ENCODE assay signal across 1 cellular context in genomic region chr9:114163517-114163924, GRCh38.
TF ChIP-seq lines count a peak whose summit lies in the region.

No MANE protein-coding gene starts in this region.

TF ChIP-seq in HepG2, 621 proteins besides CTCF, POLR2A, EP300 and RAD21 (continued from another document and continues in another):
- TF ChIP-seq MLXIP (CRISPR knock-in tag; IDR thresholded peaks at IDR 0.05; ENCODE audit: borderline replicate concordance) (no peak), TEAD3 (CRISPR knock-in tag; optimal IDR thresholded peaks at IDR 0.05; ENCODE audit: borderline replicate concordance) (peak; percentile 70), PAXIP1 (CRISPR knock-in tag; conservative IDR thresholded peaks at IDR 0.05) (peak; percentile 76), JARID2 (CRISPR knock-in tag; IDR thresholded peaks at IDR 0.05; ENCODE audit: insufficient replicate concordance) (no peak), ARID5B (CRISPR knock-in tag; IDR thresholded peaks at IDR 0.05) (peak; percentile 62), ZNF781 (CRISPR knock-in tag; IDR thresholded peaks at IDR 0.05; ENCODE audit: borderline replicate concordance, not compliant biosample characterization) (no peak), GATAD1 (CRISPR knock-in tag; IDR thresholded peaks at IDR 0.05) (no peak), HNF4A (CRISPR knock-in tag; IDR thresholded peaks at IDR 0.05) (peak; percentile 42; the same call in 1 of the 2 replicates), SIX4 (CRISPR knock-in tag; IDR thresholded peaks at IDR 0.05) (peak; percentile 64), PRMT3 (CRISPR knock-in tag; IDR thresholded peaks at IDR 0.05; ENCODE audit: borderline replicate concordance, low read depth) (no peak), HIVEP1 (CRISPR knock-in tag; IDR thresholded peaks at IDR 0.05) (0 out of 2 replicates have a peak, but pooled peaks have one; percentile 42), FOXP1 (IDR thresholded peaks at IDR 0.05) (no peak), FOXP1 (CRISPR knock-in tag; IDR thresholded peaks at IDR 0.05) (no peak), ZGPAT (CRISPR knock-in tag; IDR thresholded peaks at IDR 0.05) (peak; percentile 37; the same call in 1 of the 2 replicates), IRX3 (CRISPR knock-in tag; IDR thresholded peaks at IDR 0.05; ENCODE audit: borderline replicate concordance, low read depth) (no peak), ZNF367 (CRISPR knock-in tag; IDR thresholded peaks at IDR 0.05; ENCODE audit: borderline replicate concordance) (no peak), RARA (CRISPR knock-in tag; IDR thresholded peaks at IDR 0.05) (peak; percentile 68), ZNF556 (CRISPR knock-in tag; IDR thresholded peaks at IDR 0.05; ENCODE audit: borderline replicate concordance) (no peak; the same call in 1 of the 2 replicates), BCL6 (CRISPR knock-in tag; IDR thresholded peaks at IDR 0.05) (peak; percentile 63), KLF16 (CRISPR knock-in tag; IDR thresholded peaks at IDR 0.05) (peak in 1 of 2 experiments; percentile 43; a peak in 2 of 4 replicates), ZMAT5 (CRISPR knock-in tag; IDR thresholded peaks at IDR 0.05; ENCODE audit: borderline replicate concordance, low read depth) (no peak), ZNF646 (CRISPR knock-in tag; IDR thresholded peaks at IDR 0.05) (no peak), ZNF841 (CRISPR knock-in tag; IDR thresholded peaks at IDR 0.05; ENCODE audit: borderline replicate concordance) (no peak), IKZF5 (CRISPR knock-in tag; IDR thresholded peaks at IDR 0.05) (peak; percentile 32; the same call in 1 of the 2 replicates), GATAD2A (CRISPR knock-in tag; IDR thresholded peaks at IDR 0.05) (peak; percentile 63), ZNF329 (CRISPR knock-in tag; IDR thresholded peaks at IDR 0.05; ENCODE audit: low read depth) (no peak), TBL1XR1 (IDR thresholded peaks at IDR 0.05; ENCODE audit: borderline replicate concordance, low read length, partially characterized antibody) (no peak), ZMYM3 (CRISPR knock-in tag; IDR thresholded peaks at IDR 0.05) (peak; percentile 45), ZNF17 (CRISPR knock-in tag; IDR thresholded peaks at IDR 0.05) (no peak), PLSCR1 (CRISPR knock-in tag; IDR thresholded peaks at IDR 0.05; ENCODE audit: borderline replicate concordance) (no peak), DMAP1 (CRISPR knock-in tag; IDR thresholded peaks at IDR 0.05) (no peak), PBX3 (CRISPR knock-in tag; IDR thresholded peaks at IDR 0.05; ENCODE audit: borderline replicate concordance) (no peak), ELF3 (CRISPR knock-in tag; IDR thresholded peaks at IDR 0.05) (peak; percentile 64; the same call in 1 of the 2 replicates), MAF1 (CRISPR knock-in tag; IDR thresholded peaks at IDR 0.05; ENCODE audit: borderline replicate concordance) (no peak), MEIS2 (CRISPR knock-in tag; IDR thresholded peaks at IDR 0.05) (no peak), AGO2 (optimal IDR thresholded peaks at IDR 0.05; ENCODE audit: low read depth, low read length) (peak; percentile 89)
